20 cellular contexts compared by ENCODE assay signal in the genomic region with DNA sequence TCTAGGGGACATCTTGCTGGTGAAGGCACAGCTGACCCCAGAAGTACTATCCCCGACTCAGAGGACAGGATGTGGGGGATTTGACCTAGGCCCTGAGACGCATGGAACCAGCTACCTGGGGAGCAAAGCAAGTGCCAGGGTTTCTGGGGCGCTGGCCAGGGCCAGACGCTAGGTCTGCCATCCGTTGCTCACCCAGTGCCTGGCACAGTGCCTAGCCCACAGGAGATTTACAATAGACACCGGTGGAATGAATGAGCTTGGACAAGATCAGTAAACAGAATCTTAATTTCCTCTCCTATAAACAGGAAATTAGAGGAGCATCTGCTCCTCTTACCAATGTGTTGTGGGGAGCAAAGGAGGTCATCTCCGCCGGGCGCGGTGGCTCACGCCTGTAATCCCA. TPM values are rescaled to one million over a fixed set of nuclear protein-coding genes. Genes with fewer than 3 reads are reported as not detected.
"Had no signal": no experiment of that assay in that cellular context is flagged by ENCODE, and none has a peak within 500 bp of the region (broad histone marks: within the 10 kb centered on the region; RNA-seq: fewer than 3 reads in every experiment).

No MANE protein-coding gene starts in this region.

- FAIRE-seq: small intestine, TTC549 had no signal

- H3K9me3 ChIP-seq: tibial nerve, uterus had no signal

- H3K27ac ChIP-seq: foreskin keratinocyte, tibial nerve, uterus had no signal

- DNase-seq: activated B cell treated with CpG ODN at 0.5 μM for 24 hours; activated CD4-positive, alpha-beta T cell treated with anti-CD3 and anti-CD28 coated beads for 48 hours; activated naive CD8-positive, alpha-beta T cell treated with anti-CD3 and anti-CD28 coated beads, Interleukin-2, amount 10 ng/mL, durations not matched to agents 7 days and 5 days; dermis blood vessel endothelial cell; effector memory CD8-positive, alpha-beta T cell; foreskin keratinocyte; glutamatergic neuron; kidney glomerular epithelial cell; left ventricle myocardium superior; mesendoderm; right cardiac atrium; small intestine; stimulated activated CD4-positive, alpha-beta T cell treated with anti-CD3 and anti-CD28 coated beads, Interleukin-4, amount 100 ng/mL, for 4 hours; stimulated activated CD8-positive, alpha-beta memory T cell treated with anti-CD3 and anti-CD28 coated beads, Interleukin-4, amount 100 ng/mL, for 48 hours; stimulated activated naive CD4-positive, alpha-beta T cell treated with Interleukin-2 at 50 U/mL for 16 hours; uterus had no signal

- H3K4me3 ChIP-seq: tibial nerve, uterus had no signal

- H3K36me3 ChIP-seq: uterus had no signal

- H3K4me1 ChIP-seq: foreskin keratinocyte had no signal

- ATAC-seq: effector memory CD8-positive, alpha-beta T cell; foreskin keratinocyte; left ventricle myocardium superior; natural killer cell treated with Interleukin-12 subunit alpha and Interleukin-12 subunit beta and Interleukin-15 and Interleukin-18, amount 100 ng/mL, for 72 hours; right cardiac atrium had no signal

RNA-seq across cellular contexts. Expression of gene RPRML, which starts 5.0 kb away (rescaled TPM):
- total RNA-seq: activated B cell treated with CpG ODN at 0.5 μM for 24 hours; activated naive CD8-positive, alpha-beta T cell treated with anti-CD3 and anti-CD28 coated beads, Interleukin-2, amount 10 ng/mL, durations not matched to agents 7 days and 5 days; activated T-helper 1 cell treated with anti-CD3 and anti-CD28 coated beads, Interleukin-12 subunit alpha, Interleukin-12 subunit beta, Interleukin-2, Interleukin-4 antibody, amounts not matched to agents 30 ng/mL and 10 ng/mL and 1 ng/mL, durations not matched to agents 14 hours and 24 hours and 36 hours; dermis blood vessel endothelial cell; foreskin keratinocyte; natural killer cell treated with Interleukin-12 subunit alpha and Interleukin-12 subunit beta and Interleukin-15 and Interleukin-18, amount 100 ng/mL, for 72 hours; right cardiac atrium; uterus had no signal
- polyA plus RNA-seq: foreskin keratinocyte, right cardiac atrium had no signal
